8 cellular contexts compared by ENCODE assay signal in genomic region chr7:25180592-25180923, GRCh38. TPM values are rescaled to one million over a fixed set of nuclear protein-coding genes. Genes with fewer than 3 reads are reported as not detected.
DNase-seq lines count a peak whose midpoint lies in the region; ATAC-seq and TF ChIP-seq lines count a peak whose summit lies in the region.

No MANE protein-coding gene starts in this region.

- H3K27ac Mint-ChIP-seq in activated T-helper 2 cell treated with anti-CD3 and anti-CD28 coated beads, Interferon-gamma antibody, Interleukin-2, Interleukin-4, amounts not matched to agents 10 μg/mL and 5 μg/mL and 100 μg/mL, durations not matched to agents 14 hours and 24 hours and 36 hours, result peak overlapping the region; percentile 51

- no peaks in the 10 kb centered on the region for H3K9me3 ChIP-seq in lung (ENCODE audit: control insufficient read depth in 2 of 2, insufficient read depth in 1 of 2, low read length in 1 of 2)

- no peak for TF ChIP-seq CTCF in lung (IDR thresholded peaks at IDR 0.05; ENCODE audit: control extremely low read depth, extremely low read depth)

- H3K4me1 Mint-ChIP-seq in activated T-helper 2 cell treated with anti-CD3 and anti-CD28 coated beads, Interferon-gamma antibody, Interleukin-2, Interleukin-4, amounts not matched to agents 10 μg/mL and 5 μg/mL and 100 μg/mL, durations not matched to agents 14 hours and 24 hours and 36 hours (ENCODE audit: low read depth), result peaks cover 15% of the 10 kb centered on the region

- H3K4me1 ChIP-seq in lung (ENCODE audit: control insufficient read depth in 2 of 2, insufficient read depth in 2 of 2, low read length in 2 of 2), result no peaks in the 10 kb centered on the region

- peak overlapping the region in 1 of 2 donors; percentile 71 for H3K27ac ChIP-seq in lung (ENCODE audit: low read depth in 1 of 2, low read length in 1 of 2)

- peaks cover 3% of the 10 kb centered on the region for H3K36me3 Mint-ChIP-seq in activated T-helper 2 cell treated with anti-CD3 and anti-CD28 coated beads, Interferon-gamma antibody, Interleukin-2, Interleukin-4, amounts not matched to agents 10 μg/mL and 5 μg/mL and 100 μg/mL, durations not matched to agents 14 hours and 24 hours and 36 hours (ENCODE audit: low read depth)

- DNase-seq in activated T-helper 2 cell treated with anti-CD3 and anti-CD28 coated beads, Interferon-gamma antibody, Interleukin-2, Interleukin-4, amounts not matched to agents 10 μg/mL and 5 μg/mL and 100 μg/mL, durations not matched to agents 14 hours and 24 hours and 36 hours (ENCODE audit: low spot score), result no peak
- DNase-seq in lung (ENCODE audit: low spot score) (no peak), LoVo (ENCODE audit: low spot score) (no peak), AG20443 (ENCODE audit: low spot score) (no peak), iPS-NIHi7 (ENCODE audit: extremely low spot score) (no peak)
- no peak for DNase-seq in activated CD4-positive, alpha-beta T cell treated with anti-CD3 and anti-CD28 coated beads for 1 hour

- no peaks in the 10 kb centered on the region for H3K36me3 ChIP-seq in lung (ENCODE audit: control insufficient read depth in 2 of 2, insufficient read depth in 2 of 2, low read length in 2 of 2)

- no peaks in the 10 kb centered on the region for H3K27me3 ChIP-seq in lung (ENCODE audit: control insufficient read depth, insufficient read depth)

- WGBS in lung, 2 donors, result 12 to 18% methylated on average over 6 of the region's 6 CpGs

- no peaks in the 10 kb centered on the region for H3K9me3 Mint-ChIP-seq in activated T-helper 2 cell treated with anti-CD3 and anti-CD28 coated beads, Interferon-gamma antibody, Interleukin-2, Interleukin-4, amounts not matched to agents 10 μg/mL and 5 μg/mL and 100 μg/mL, durations not matched to agents 14 hours and 24 hours and 36 hours

- H3K27me3 Mint-ChIP-seq in activated T-helper 2 cell treated with anti-CD3 and anti-CD28 coated beads, Interferon-gamma antibody, Interleukin-2, Interleukin-4, amounts not matched to agents 10 μg/mL and 5 μg/mL and 100 μg/mL, durations not matched to agents 14 hours and 24 hours and 36 hours (ENCODE audit: low read depth), result peaks cover 13% of the 10 kb centered on the region

- intact Hi-C loops in activated T-helper 2 cell treated with anti-CD3 and anti-CD28 coated beads, Interferon-gamma antibody, Interleukin-2, Interleukin-4, amounts not matched to agents 10 μg/mL and 5 μg/mL and 100 μg/mL, durations not matched to agents 14 hours and 24 hours and 36 hours (cut with micrococcal nuclease), result loop anchor here (2.0 kb wide), 1 partner anchor 56 kb away; the partner anchor contains the start of gene CYCS

- peak overlapping the region; percentile 55 for H3K4me3 ChIP-seq in lung

- ATAC-seq in GM18873 (IDR thresholded peaks at IDR 0.05; ENCODE audit: low FRiP score, unreplicated experiment) (peak; percentile 38), HG03039 (IDR thresholded peaks at IDR 0.05; ENCODE audit: unreplicated experiment) (peak; percentile 24), lung (ENCODE audit: insufficient read depth, low FRiP score) (no peak)

- peak overlapping the region; percentile 84 for H3K4me3 Mint-ChIP-seq in activated T-helper 2 cell treated with anti-CD3 and anti-CD28 coated beads, Interferon-gamma antibody, Interleukin-2, Interleukin-4, amounts not matched to agents 10 μg/mL and 5 μg/mL and 100 μg/mL, durations not matched to agents 14 hours and 24 hours and 36 hours (ENCODE audit: low read depth)

RNA-seq across cellular contexts. Expression of gene NPVF, which starts 47.7 kb away (rescaled TPM):
- not detected in 2 replicates for total RNA-seq in activated T-helper 2 cell treated with anti-CD3 and anti-CD28 coated beads, Interferon-gamma antibody, Interleukin-2, Interleukin-4, amounts not matched to agents 10 μg/mL and 5 μg/mL and 100 μg/mL, durations not matched to agents 14 hours and 24 hours and 36 hours
- not detected for total RNA-seq in lung
- polyA plus RNA-seq in lung, result not detected

RNA-seq across cellular contexts. Expression of gene CYCS, which starts 55.5 kb away (rescaled TPM):
- 235 and 251 TPM in 2 replicates for total RNA-seq in activated T-helper 2 cell treated with anti-CD3 and anti-CD28 coated beads, Interferon-gamma antibody, Interleukin-2, Interleukin-4, amounts not matched to agents 10 μg/mL and 5 μg/mL and 100 μg/mL, durations not matched to agents 14 hours and 24 hours and 36 hours
- 10 to 100 TPM; 33.0 to 85.1 TPM for total RNA-seq in lung
- polyA plus RNA-seq in lung, result 10 to 100 TPM; 46.7 to 76.3 TPM
